Comparison of ENCODE assay signal across 7 cellular contexts in genomic region chr2:161237397-161238263, GRCh38.
DNase-seq lines count a peak whose midpoint lies in the region; ATAC-seq and TF ChIP-seq lines count a peak whose summit lies in the region.

No MANE protein-coding gene starts in this region.

- H3K36me3 ChIP-seq in esophagus squamous epithelium (peaks cover 0 to 27% (median 0%) of the 10 kb centered on the region in 3 donors), muscle layer of duodenum (ENCODE audit: control insufficient read depth in 1 of 2, insufficient read depth in 2 of 2, low read length in 2 of 2) (no peaks in the 10 kb centered on the region)

- H3K27me3 ChIP-seq in esophagus squamous epithelium (no peaks in the 10 kb centered on the region), muscle layer of duodenum (ENCODE audit: low read depth, low read length) (no peaks in the 10 kb centered on the region)

- TF ChIP-seq POLR2A in GM18505 (IDR thresholded peaks at IDR 0.05; ENCODE audit: borderline replicate concordance, extremely low read depth, insufficient read depth, insufficient read length) (peak; percentile 47), esophagus squamous epithelium (IDR thresholded peaks at IDR 0.05) (peak in 1 of 4 donors; percentile 15)

- H3K4me3 ChIP-seq in esophagus squamous epithelium: peak overlapping the region; percentile 47 to 82 (median 68)
- H3K4me3 ChIP-seq in muscle layer of duodenum (ENCODE audit: low read depth in 1 of 2, low read length in 2 of 2): peak overlapping the region; percentile 72 to 73

- DNase-seq in NCI-H524 treated with DMSO at 0.1 percent for 48 hours (lab: John Stamatoyannopoulos, UW) (peak; percentile 32), esophagus squamous epithelium (lab: John Stamatoyannopoulos, UW) (no peak)
- DNase-seq in activated T-cell treated with anti-CD3 and anti-CD28 coated beads, Interleukin-2, amount 50 U/mL, for 48 hours: peak; percentile 59 to 68

- 0 to 2% methylated on average over 30 to 43 of the region's 49 CpGs for WGBS in esophagus squamous epithelium, 2 donors

- no peaks in the 10 kb centered on the region for H3K9me3 ChIP-seq in esophagus squamous epithelium
- no peaks in the 10 kb centered on the region for H3K9me3 ChIP-seq in muscle layer of duodenum (ENCODE audit: control insufficient read depth in 1 of 2, low read length in 2 of 2)

- TF ChIP-seq CTCF in esophagus squamous epithelium (IDR thresholded peaks at IDR 0.05): no peak

- ATAC-seq in GM18505 (IDR thresholded peaks at IDR 0.05; ENCODE audit: unreplicated experiment) (peak; percentile 40), HG02870 (IDR thresholded peaks at IDR 0.05; ENCODE audit: unreplicated experiment) (peak; percentile 43)

- H3K27ac ChIP-seq in esophagus squamous epithelium (peak overlapping the region; percentile 11 to 76 (median 54)), muscle layer of duodenum (ENCODE audit: low read length) (no peak overlapping the region), temporal lobe (ENCODE audit: low read depth, low read length) (peak overlapping the region; percentile 82)

- intact Hi-C loops in esophagus squamous epithelium (cut with DNase I): no loop called here

- peaks cover 4 to 28% (median 6%) of the 10 kb centered on the region in 3 donors for H3K4me1 ChIP-seq in esophagus squamous epithelium
- peaks cover 0 to 11% of the 10 kb centered on the region in 2 donors for H3K4me1 ChIP-seq in muscle layer of duodenum (ENCODE audit: control insufficient read depth in 1 of 2, insufficient read depth in 2 of 2, low read length in 2 of 2)
